1 cellular context compared by ENCODE assay signal in the genomic region with DNA sequence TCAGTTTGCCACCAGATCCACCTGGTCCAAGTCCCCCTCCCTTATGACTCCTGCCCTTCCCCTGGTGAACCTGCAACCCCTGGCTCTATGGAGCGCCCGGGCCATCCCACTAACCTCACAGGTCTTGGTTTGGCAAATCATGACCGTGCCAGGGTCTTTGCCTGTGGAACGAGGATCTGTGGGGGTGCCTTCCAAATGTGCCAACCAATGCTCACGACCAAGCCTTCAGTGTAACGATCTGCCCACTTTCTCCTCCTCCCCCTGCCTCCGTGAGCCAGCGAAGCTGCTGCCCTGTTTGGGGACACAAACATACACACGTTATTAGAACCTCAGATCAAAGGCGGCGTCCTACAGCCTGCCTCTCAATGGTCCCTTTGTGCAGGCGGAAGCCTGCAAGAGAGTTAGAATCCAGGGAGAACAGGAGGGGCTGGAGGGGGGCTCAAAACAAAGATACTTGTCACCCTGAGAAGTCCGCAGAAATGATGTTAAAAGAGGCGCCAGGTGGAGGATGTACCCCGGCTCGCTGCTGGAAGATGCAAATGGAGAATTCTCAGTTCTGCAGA.
TF ChIP-seq lines count a peak whose summit lies in the region.

No MANE protein-coding gene starts in this region.

TF ChIP-seq in GM23338, 12 proteins besides CTCF, POLR2A, EP300 and RAD21:
- TF ChIP-seq STAT1 (IDR thresholded peaks at IDR 0.05; ENCODE audit: unreplicated experiment) = no peak
- TF ChIP-seq, protein P1, sequence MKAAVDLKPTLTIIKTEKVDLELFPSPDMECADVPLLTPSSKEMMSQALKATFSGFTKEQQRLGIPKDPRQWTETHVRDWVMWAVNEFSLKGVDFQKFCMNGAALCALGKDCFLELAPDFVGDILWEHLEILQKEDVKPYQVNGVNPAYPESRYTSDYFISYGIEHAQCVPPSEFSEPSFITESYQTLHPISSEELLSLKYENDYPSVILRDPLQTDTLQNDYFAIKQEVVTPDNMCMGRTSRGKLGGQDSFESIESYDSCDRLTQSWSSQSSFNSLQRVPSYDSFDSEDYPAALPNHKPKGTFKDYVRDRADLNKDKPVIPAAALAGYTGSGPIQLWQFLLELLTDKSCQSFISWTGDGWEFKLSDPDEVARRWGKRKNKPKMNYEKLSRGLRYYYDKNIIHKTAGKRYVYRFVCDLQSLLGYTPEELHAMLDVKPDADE (IDR thresholded peaks at IDR 0.05) = no peak
- TF ChIP-seq EZH2 (IDR thresholded peaks at IDR 0.05; ENCODE audit: low read depth, unreplicated experiment) = no peak
TF ChIP-seq in GM23338: peak in this region for 0.
